25 cellular contexts compared by ENCODE assay signal in the genomic region with DNA sequence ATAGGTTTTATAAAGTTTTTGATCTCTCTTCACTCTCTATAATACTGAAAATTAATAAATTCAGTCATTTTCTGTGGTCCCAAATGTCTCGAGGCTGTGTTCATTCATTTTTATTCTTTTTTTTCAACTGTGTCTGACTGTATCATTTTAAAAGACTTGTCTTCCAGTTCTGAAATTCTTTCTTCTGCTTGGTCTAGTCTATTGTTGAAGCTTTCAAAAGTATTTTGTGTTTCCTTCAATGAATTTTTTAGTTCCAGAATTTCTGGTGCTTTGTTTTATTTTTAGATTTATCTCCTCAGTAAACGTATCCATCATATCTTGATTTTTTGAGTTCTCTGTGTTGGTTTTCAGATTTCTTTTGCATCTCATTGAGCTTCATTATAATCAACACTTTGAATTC.
A peak's percentile ranks its signal among the peaks of the same experiment; 100 is the strongest.
DNase-seq lines count a peak whose midpoint lies in the region; ATAC-seq, FAIRE-seq and TF ChIP-seq lines count a peak whose summit lies in the region.
"Had no signal": no experiment of that assay in that cellular context is flagged by ENCODE, and none has a peak within 500 bp of the region (broad histone marks: within the 10 kb centered on the region; RNA-seq: fewer than 3 reads in every experiment).

No MANE protein-coding gene starts in this region.

- no peak overlapping the region for H3K4me3 ChIP-seq in SK-N-SH (ENCODE audit: low read depth in 2 of 2, low read length in 1 of 2)
- H3K4me3 ChIP-seq: A549; BLaER1 treated with 17β-estradiol and CSF1 and Interleukin-3, amounts not matched to agents 10 nM and 100 nM; GM23248 had no signal

- H2AFZ ChIP-seq in SK-N-SH (ENCODE audit: low read depth), result no peak overlapping the region
- H2AFZ ChIP-seq: GM23248 had no signal

- H3K36me3 ChIP-seq in SK-N-SH (replicated peaks in 1 of 2; ENCODE audit: control insufficient read depth in 1 of 2, insufficient read depth in 2 of 2, low read length in 1 of 2), result no peaks in the 10 kb centered on the region
- H3K36me3 ChIP-seq: BE2C; BLaER1 treated with 17β-estradiol and CSF1 and Interleukin-3, amounts not matched to agents 10 nM and 100 nM had no signal

- no peak overlapping the region for H3K27ac ChIP-seq in SK-N-SH (ENCODE audit: low read depth in 2 of 2, low read length in 1 of 2)
- H3K27ac ChIP-seq: 22Rv1; A549; BLaER1 treated with 17β-estradiol and CSF1 and Interleukin-3, amounts not matched to agents 10 nM and 100 nM; GM23248 had no signal

- no peaks in the 10 kb centered on the region; a peak in 1 of 4 replicates for H3K4me1 ChIP-seq in SK-N-SH (ENCODE audit: control insufficient read depth in 1 of 2, insufficient read depth in 2 of 2, low read depth in 1 of 2, low read length in 1 of 2)
- H3K4me1 ChIP-seq: BE2C; BLaER1 treated with 17β-estradiol and CSF1 and Interleukin-3, amounts not matched to agents 10 nM and 100 nM had no signal

- ATAC-seq in SK-N-SH treated with all-trans-retinoic acid at 6 μM for 48 hours (no peak), GM21390 (IDR thresholded peaks at IDR 0.05; ENCODE audit: unreplicated experiment) (no peak)
- ATAC-seq: A549 had no signal

- DNase-seq in SK-N-SH, result no peak
- DNase-seq in D721Med (ENCODE audit: insufficient read length, low spot score), result no peak
- DNase-seq in OCI-M1 (lab: John Stamatoyannopoulos, UW), result peak; percentile 54
- no peak for DNase-seq in SW 1271 (lab: John Stamatoyannopoulos, UW)
- no peak for DNase-seq in glutamatergic neuron
- DNase-seq: ACHN; AML-193; BE2C; Calu3; CD4-positive, alpha-beta T cell; CD8-positive, alpha-beta memory T cell; DMS153; DND-41; GM23248; H7; HCEC 1CT had no signal

- 20% methylated on average over 2 of the region's 2 CpGs for WGBS in SK-N-SH (ENCODE audit: low lambda C conversion rate)

- H3K9ac ChIP-seq in SK-N-SH, result no peak overlapping the region
- H3K9ac ChIP-seq: BLaER1 treated with 17β-estradiol and CSF1 and Interleukin-3, amounts not matched to agents 10 nM and 100 nM; GM23248 had no signal

- H3K9me3 ChIP-seq in SK-N-SH, result peaks cover 14% of the 10 kb centered on the region; the same call in 1 of the 2 replicates

- H3K4me2 ChIP-seq in SK-N-SH, result no peak overlapping the region
- H3K4me2 ChIP-seq: A549; BLaER1 treated with 17β-estradiol and CSF1 and Interleukin-3, amounts not matched to agents 10 nM and 100 nM had no signal

- H3K36me3 Mint-ChIP-seq in glutamatergic neuron (ENCODE audit: unreplicated experiment), result peaks cover 27% of the 10 kb centered on the region
- H3K36me3 Mint-ChIP-seq: CD14-positive monocyte; CD8-positive, alpha-beta memory T cell had no signal

- no peak overlapping the region for H3K4me3 Mint-ChIP-seq in glutamatergic neuron (ENCODE audit: unreplicated experiment)
- H3K4me3 Mint-ChIP-seq: CD14-positive monocyte; CD4-positive, alpha-beta T cell; CD8-positive, alpha-beta memory T cell had no signal

- H3K27me3 ChIP-seq in SK-N-SH (ENCODE audit: insufficient read depth), result no peaks in the 10 kb centered on the region
- H3K27me3 ChIP-seq: BE2C; BLaER1 treated with 17β-estradiol and CSF1 and Interleukin-3, amounts not matched to agents 10 nM and 100 nM had no signal

- H3K9me2 ChIP-seq in SK-N-SH, result 0 out of 2 replicates have a peak, but pooled peaks cover 3% of the 10 kb centered on the region

- peaks cover 9% of the 10 kb centered on the region for H3K9me3 Mint-ChIP-seq in glutamatergic neuron (ENCODE audit: unreplicated experiment)

- CTCF ChIA-PET in SK-N-SH (lab: Yijun Ruan, JAX), result interaction anchor here (0.7 kb wide), 1 partner anchor 39 kb away, joined by 4 read pairs; no protein-coding TSS in a partner anchor

- H3K4me1 Mint-ChIP-seq in glutamatergic neuron (ENCODE audit: low read depth, unreplicated experiment), result no peaks in the 10 kb centered on the region
- H3K4me1 Mint-ChIP-seq: CD14-positive monocyte; CD8-positive, alpha-beta memory T cell had no signal

- no peak overlapping the region for H3K27ac Mint-ChIP-seq in glutamatergic neuron (ENCODE audit: unreplicated experiment)
- H3K27ac Mint-ChIP-seq: CD14-positive monocyte; CD4-positive, alpha-beta T cell; CD8-positive, alpha-beta memory T cell had no signal

- no peaks in the 10 kb centered on the region for H3K27me3 Mint-ChIP-seq in glutamatergic neuron (ENCODE audit: unreplicated experiment)
- H3K27me3 Mint-ChIP-seq: CD4-positive, alpha-beta T cell; CD8-positive, alpha-beta memory T cell had no signal

- H3K79me2 ChIP-seq in SK-N-SH (ENCODE audit: insufficient read depth), result no peaks in the 10 kb centered on the region

- H3F3A ChIP-seq in SK-N-SH (replicated peaks; ENCODE audit: insufficient read depth), result no peaks in the 10 kb centered on the region

- POLR2A ChIA-PET in SK-N-SH (lab: Yijun Ruan, JAX), result no interaction called here

- FAIRE-seq in D721Med (lab: Jason Lieb, UNC), result peak; percentile 63
- FAIRE-seq: A549, G401.6, GM12892, H1 had no signal

- no peak for TF ChIP-seq RAD21 in SK-N-SH (IDR thresholded peaks at IDR 0.05; ENCODE audit: low read length)

- TF ChIP-seq CTCF in SK-N-SH (IDR thresholded peaks at IDR 0.05), result no peak
- no peak for TF ChIP-seq CTCF in D721Med (IDR thresholded peaks at IDR 0.05; ENCODE audit: insufficient read depth, missing control alignments)
- no peak for TF ChIP-seq CTCF in glutamatergic neuron (IDR thresholded peaks at IDR 0.05; ENCODE audit: partially characterized antibody, unreplicated experiment)

- no peaks in the 10 kb centered on the region for H4K20me1 ChIP-seq in SK-N-SH (ENCODE audit: insufficient read depth)
- H4K20me1 ChIP-seq: BLaER1 treated with 17β-estradiol and CSF1 and Interleukin-3, amounts not matched to agents 10 nM and 100 nM had no signal

- TF ChIP-seq EP300 in SK-N-SH (IDR thresholded peaks at IDR 0.05; ENCODE audit: borderline replicate concordance in 1 of 2, low read depth in 1 of 2, low read length in 1 of 2), result no peak

TF ChIP-seq in SK-N-SH treated with all-trans-retinoic acid at 6 μM for 48 hours, 23 proteins besides CTCF, POLR2A, EP300 and RAD21:
- TF ChIP-seq BACH2 (CRISPR knock-in tag; IDR thresholded peaks at IDR 0.05; ENCODE audit: borderline replicate concordance) (no peak), ZFP30 (CRISPR knock-in tag; IDR thresholded peaks at IDR 0.05) (peak; percentile 91), ZC3H10 (CRISPR knock-in tag; IDR thresholded peaks at IDR 0.05) (no peak), ESRRG (CRISPR knock-in tag; IDR thresholded peaks at IDR 0.05) (no peak), ZNF8 (CRISPR knock-in tag; IDR thresholded peaks at IDR 0.05) (no peak), PPARA (CRISPR knock-in tag; IDR thresholded peaks at IDR 0.05; ENCODE audit: borderline replicate concordance) (no peak), ZNF565 (CRISPR knock-in tag; conservative IDR thresholded peaks at IDR 0.05; ENCODE audit: low read depth) (no peak)

TF ChIP-seq in SK-N-SH, 30 proteins besides CTCF, POLR2A, EP300 and RAD21 (continues in another document):
- TF ChIP-seq YY1 (IDR thresholded peaks at IDR 0.05; ENCODE audit: low read depth) (no peak), ELF1 (IDR thresholded peaks at IDR 0.05) (no peak), RXRA (IDR thresholded peaks at IDR 0.05; ENCODE audit: borderline replicate concordance, low read depth) (no peak), EZH2phosphoT487 (IDR thresholded peaks at IDR 0.05; ENCODE audit: borderline replicate concordance, low read depth) (no peak), RCOR1 (IDR thresholded peaks at IDR 0.05; ENCODE audit: low read length) (no peak), NFIC (IDR thresholded peaks at IDR 0.05; ENCODE audit: borderline replicate concordance) (no peak), NRF1 (IDR thresholded peaks at IDR 0.05; ENCODE audit: low read depth, low read length) (no peak)
- TF ChIP-seq, protein P1, sequence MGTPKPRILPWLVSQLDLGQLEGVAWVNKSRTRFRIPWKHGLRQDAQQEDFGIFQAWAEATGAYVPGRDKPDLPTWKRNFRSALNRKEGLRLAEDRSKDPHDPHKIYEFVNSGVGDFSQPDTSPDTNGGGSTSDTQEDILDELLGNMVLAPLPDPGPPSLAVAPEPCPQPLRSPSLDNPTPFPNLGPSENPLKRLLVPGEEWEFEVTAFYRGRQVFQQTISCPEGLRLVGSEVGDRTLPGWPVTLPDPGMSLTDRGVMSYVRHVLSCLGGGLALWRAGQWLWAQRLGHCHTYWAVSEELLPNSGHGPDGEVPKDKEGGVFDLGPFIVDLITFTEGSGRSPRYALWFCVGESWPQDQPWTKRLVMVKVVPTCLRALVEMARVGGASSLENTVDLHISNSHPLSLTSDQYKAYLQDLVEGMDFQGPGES (IDR thresholded peaks at IDR 0.05; ENCODE audit: low read depth, low read length), result no peak
- TF ChIP-seq, protein P2, sequence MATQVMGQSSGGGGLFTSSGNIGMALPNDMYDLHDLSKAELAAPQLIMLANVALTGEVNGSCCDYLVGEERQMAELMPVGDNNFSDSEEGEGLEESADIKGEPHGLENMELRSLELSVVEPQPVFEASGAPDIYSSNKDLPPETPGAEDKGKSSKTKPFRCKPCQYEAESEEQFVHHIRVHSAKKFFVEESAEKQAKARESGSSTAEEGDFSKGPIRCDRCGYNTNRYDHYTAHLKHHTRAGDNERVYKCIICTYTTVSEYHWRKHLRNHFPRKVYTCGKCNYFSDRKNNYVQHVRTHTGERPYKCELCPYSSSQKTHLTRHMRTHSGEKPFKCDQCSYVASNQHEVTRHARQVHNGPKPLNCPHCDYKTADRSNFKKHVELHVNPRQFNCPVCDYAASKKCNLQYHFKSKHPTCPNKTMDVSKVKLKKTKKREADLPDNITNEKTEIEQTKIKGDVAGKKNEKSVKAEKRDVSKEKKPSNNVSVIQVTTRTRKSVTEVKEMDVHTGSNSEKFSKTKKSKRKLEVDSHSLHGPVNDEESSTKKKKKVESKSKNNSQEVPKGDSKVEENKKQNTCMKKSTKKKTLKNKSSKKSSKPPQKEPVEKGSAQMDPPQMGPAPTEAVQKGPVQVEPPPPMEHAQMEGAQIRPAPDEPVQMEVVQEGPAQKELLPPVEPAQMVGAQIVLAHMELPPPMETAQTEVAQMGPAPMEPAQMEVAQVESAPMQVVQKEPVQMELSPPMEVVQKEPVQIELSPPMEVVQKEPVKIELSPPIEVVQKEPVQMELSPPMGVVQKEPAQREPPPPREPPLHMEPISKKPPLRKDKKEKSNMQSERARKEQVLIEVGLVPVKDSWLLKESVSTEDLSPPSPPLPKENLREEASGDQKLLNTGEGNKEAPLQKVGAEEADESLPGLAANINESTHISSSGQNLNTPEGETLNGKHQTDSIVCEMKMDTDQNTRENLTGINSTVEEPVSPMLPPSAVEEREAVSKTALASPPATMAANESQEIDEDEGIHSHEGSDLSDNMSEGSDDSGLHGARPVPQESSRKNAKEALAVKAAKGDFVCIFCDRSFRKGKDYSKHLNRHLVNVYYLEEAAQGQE (IDR thresholded peaks at IDR 0.05; ENCODE audit: low read depth, low read length), result no peak
- TF ChIP-seq, protein P3, sequence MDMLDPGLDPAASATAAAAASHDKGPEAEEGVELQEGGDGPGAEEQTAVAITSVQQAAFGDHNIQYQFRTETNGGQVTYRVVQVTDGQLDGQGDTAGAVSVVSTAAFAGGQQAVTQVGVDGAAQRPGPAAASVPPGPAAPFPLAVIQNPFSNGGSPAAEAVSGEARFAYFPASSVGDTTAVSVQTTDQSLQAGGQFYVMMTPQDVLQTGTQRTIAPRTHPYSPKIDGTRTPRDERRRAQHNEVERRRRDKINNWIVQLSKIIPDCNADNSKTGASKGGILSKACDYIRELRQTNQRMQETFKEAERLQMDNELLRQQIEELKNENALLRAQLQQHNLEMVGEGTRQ (IDR thresholded peaks at IDR 0.05; ENCODE audit: borderline replicate concordance, low read depth, low read length), result no peak
